Comparison of ENCODE assay signal across 11 cellular contexts in genomic region chr6:42448906-42449659, GRCh38. TPM values are rescaled to one million over a fixed set of nuclear protein-coding genes. Genes with fewer than 3 reads are reported as not detected.
A peak's percentile ranks its signal among the peaks of the same experiment; 100 is the strongest.
DNase-seq lines count a peak whose midpoint lies in the region; ATAC-seq and TF ChIP-seq lines count a peak whose summit lies in the region.
"Had no signal": no experiment of that assay in that cellular context is flagged by ENCODE, and none has a peak within 500 bp of the region (broad histone marks: within the 10 kb centered on the region; RNA-seq: fewer than 3 reads in every experiment).

No MANE protein-coding gene starts in this region.

- no peak for TF ChIP-seq POLR2A in vagina (IDR thresholded peaks at IDR 0.05)

- peak overlapping the region; percentile 84 for H3K27ac Mint-ChIP-seq in stimulated activated naive CD8-positive, alpha-beta T cell treated with anti-CD3 and anti-CD28 coated beads, Interleukin-15, Interleukin-2, amounts not matched to agents 100 ng/mL and 50 ng/mL, for 24 hours
- H3K27ac Mint-ChIP-seq in activated T-helper 17 cell treated with anti-CD3 and anti-CD28 coated beads, Interleukin-2, amount 50 U/mL, for 72 hours: peak overlapping the region; percentile 82
- peak overlapping the region; percentile 72 to 92 (median 86) for H3K27ac Mint-ChIP-seq in immature natural killer cell

- peak overlapping the region; percentile 92 for H3K27ac ChIP-seq in vagina

- DNase-seq in stimulated activated naive CD8-positive, alpha-beta T cell treated with anti-CD3 and anti-CD28 coated beads, Interleukin-15, Interleukin-2, amounts not matched to agents 100 U/mL and 50 U/mL, for 24 hours: no peak
- peak; percentile 26 to 47 (median 26) for DNase-seq in immature natural killer cell
- no peak for DNase-seq in vagina (ENCODE audit: extremely low spot score in 2 of 2)
- DNase-seq in globus pallidus (ENCODE audit: low spot score): no peak
- no peak for DNase-seq in Ammon's horn (ENCODE audit: low spot score)
- DNase-seq: activated CD4-positive, alpha-beta T cell treated with anti-CD3 and anti-CD28 coated beads, Interleukin-2, amount 50 U/mL, for 1 hour; DMS79; occipital lobe had no signal

- H3K36me3 Mint-ChIP-seq in stimulated activated naive CD8-positive, alpha-beta T cell treated with anti-CD3 and anti-CD28 coated beads, Interleukin-15, Interleukin-2, amounts not matched to agents 100 ng/mL and 50 ng/mL, for 24 hours (ENCODE audit: low read depth): peaks cover 4% of the 10 kb centered on the region
- H3K36me3 Mint-ChIP-seq in activated T-helper 17 cell treated with anti-CD3 and anti-CD28 coated beads, Interleukin-2, amount 50 U/mL, for 72 hours (ENCODE audit: low read depth): peaks cover 11% of the 10 kb centered on the region
- H3K36me3 Mint-ChIP-seq in immature natural killer cell: peaks cover 0 to 8% (median 0%) of the 10 kb centered on the region in 3 donors

- no peak for ATAC-seq in stimulated activated naive CD8-positive, alpha-beta T cell treated with anti-CD3 and anti-CD28 coated beads, Interleukin-15, Interleukin-2, amounts not matched to agents 100 U/mL and 50 U/mL, for 24 hours
- no peak for ATAC-seq in activated T-helper 17 cell treated with anti-CD3 and anti-CD28 coated beads, Interleukin-2, amount 50 U/mL, for 72 hours (replicated peaks)
- ATAC-seq in HG03095 (IDR thresholded peaks at IDR 0.05; ENCODE audit: unreplicated experiment): no peak

- no peaks in the 10 kb centered on the region for H3K27me3 ChIP-seq in vagina

- H3K4me3 ChIP-seq in vagina: peak overlapping the region; percentile 61 to 88

- TF ChIP-seq CTCF in vagina (IDR thresholded peaks at IDR 0.05): no peak

- H3K9me3 ChIP-seq in vagina: no peaks in the 10 kb centered on the region

- peaks cover 61% of the 10 kb centered on the region for H3K4me1 ChIP-seq in vagina

- intact Hi-C loops in vagina (cut with DNase I): no loop called here

- peak overlapping the region; percentile 89 for H3K4me3 Mint-ChIP-seq in stimulated activated naive CD8-positive, alpha-beta T cell treated with anti-CD3 and anti-CD28 coated beads, Interleukin-15, Interleukin-2, amounts not matched to agents 100 ng/mL and 50 ng/mL, for 24 hours
- H3K4me3 Mint-ChIP-seq in activated T-helper 17 cell treated with anti-CD3 and anti-CD28 coated beads, Interleukin-2, amount 50 U/mL, for 72 hours: peak overlapping the region; percentile 92
- H3K4me3 Mint-ChIP-seq in immature natural killer cell: peak overlapping the region; percentile 95 to 99 (median 99)

- H3K4me1 Mint-ChIP-seq in stimulated activated naive CD8-positive, alpha-beta T cell treated with anti-CD3 and anti-CD28 coated beads, Interleukin-15, Interleukin-2, amounts not matched to agents 100 ng/mL and 50 ng/mL, for 24 hours (ENCODE audit: low read depth): peaks cover 73% of the 10 kb centered on the region
- H3K4me1 Mint-ChIP-seq in activated T-helper 17 cell treated with anti-CD3 and anti-CD28 coated beads, Interleukin-2, amount 50 U/mL, for 72 hours: peaks cover 41% of the 10 kb centered on the region
- peaks cover 58 to 71% of the 10 kb centered on the region in 2 donors for H3K4me1 Mint-ChIP-seq in immature natural killer cell

- peaks cover 3% of the 10 kb centered on the region for H3K27me3 Mint-ChIP-seq in stimulated activated naive CD8-positive, alpha-beta T cell treated with anti-CD3 and anti-CD28 coated beads, Interleukin-15, Interleukin-2, amounts not matched to agents 100 ng/mL and 50 ng/mL, for 24 hours
- no peaks in the 10 kb centered on the region for H3K27me3 Mint-ChIP-seq in activated T-helper 17 cell treated with anti-CD3 and anti-CD28 coated beads, Interleukin-2, amount 50 U/mL, for 72 hours
- H3K27me3 Mint-ChIP-seq in immature natural killer cell (ENCODE audit: low read depth in 3 of 3): peaks cover 0 to 7% (median 5%) of the 10 kb centered on the region in 3 donors

- H3K9me3 Mint-ChIP-seq in stimulated activated naive CD8-positive, alpha-beta T cell treated with anti-CD3 and anti-CD28 coated beads, Interleukin-15, Interleukin-2, amounts not matched to agents 100 ng/mL and 50 ng/mL, for 24 hours: no peaks in the 10 kb centered on the region
- H3K9me3 Mint-ChIP-seq in activated T-helper 17 cell treated with anti-CD3 and anti-CD28 coated beads, Interleukin-2, amount 50 U/mL, for 72 hours: no peaks in the 10 kb centered on the region
- H3K9me3 Mint-ChIP-seq in immature natural killer cell: no peaks in the 10 kb centered on the region

- H3K36me3 ChIP-seq in vagina: no peaks in the 10 kb centered on the region

RNA-seq across cellular contexts. Expression of gene TRERF1, which starts 2.6 kb away (rescaled TPM):
- total RNA-seq in activated T-helper 17 cell treated with anti-CD3 and anti-CD28 coated beads, Interleukin-2, amount 50 U/mL, for 72 hours: 10 to 100 TPM; 16.6 to 32.4 TPM
- 1 to 10 TPM; 1.5 to 8.8 (median 2.1) TPM for polyA plus RNA-seq in immature natural killer cell
- total RNA-seq in vagina: 20.6 TPM

Comparison
In these comparisons a context has a peak if more than half of its experiments do, and no peak if none do; other contexts are left out.
1. DNase-seq: peak in immature natural killer cell (3 of 3); none in stimulated activated naive CD8-positive, alpha-beta T cell treated with anti-CD3 and anti-CD28 coated beads, Interleukin-15, Interleukin-2, amounts not matched to agents 100 U/mL and 50 U/mL, for 24 hours (single experiment), vagina (0 of 2), globus pallidus (single experiment) and Ammon's horn (single experiment).
2. Peak in every context shown above with its lines, with median percentiles within 50 percentile points of each other: H3K27ac Mint-ChIP-seq and H3K4me3 Mint-ChIP-seq.